ENCODE assay signal across 8 cellular contexts in genomic region chr18:31723998-31724711, GRCh38. TPM values are rescaled to one million over a fixed set of nuclear protein-coding genes. Genes with fewer than 3 reads are reported as not detected.
DNase-seq lines count a peak whose midpoint lies in the region; ATAC-seq and TF ChIP-seq lines count a peak whose summit lies in the region.

No MANE protein-coding gene starts in this region.

- peaks cover 2% of the 10 kb centered on the region for H3K9me3 ChIP-seq in CD4-positive, alpha-beta T cell (ENCODE audit: control insufficient read depth, low read length)

- TF ChIP-seq CTCF in CD4-positive, alpha-beta T cell (IDR thresholded peaks at IDR 0.05): no peak

- peak overlapping the region; percentile 64 for H3K4me3 Mint-ChIP-seq in CD4-positive, alpha-beta T cell
- peak overlapping the region; percentile 52 to 53 for H3K4me3 Mint-ChIP-seq in effector memory CD8-positive, alpha-beta T cell
- peak overlapping the region; percentile 72 to 83 (median 76) for H3K4me3 Mint-ChIP-seq in naive thymus-derived CD8-positive, alpha-beta T cell

- CTCF ChIA-PET in CD4-positive, alpha-beta T cell (lab: Charles Lee): no interaction called here

- no peak for TF ChIP-seq POLR2A in erythroblast (IDR thresholded peaks at IDR 0.05; ENCODE audit: low read length)

- peaks cover 5% of the 10 kb centered on the region for H3K9me3 Mint-ChIP-seq in CD4-positive, alpha-beta T cell
- peaks cover 0 to 6% of the 10 kb centered on the region in 2 donors for H3K9me3 Mint-ChIP-seq in effector memory CD8-positive, alpha-beta T cell
- peaks cover 0 to 8% (median 6%) of the 10 kb centered on the region in 9 donors for H3K9me3 Mint-ChIP-seq in naive thymus-derived CD8-positive, alpha-beta T cell

- no peak for DNase-seq in CD4-positive, alpha-beta T cell
- DNase-seq in HuH-7 (ENCODE audit: low spot score): peak; percentile 9
- no peak for DNase-seq in effector memory CD8-positive, alpha-beta T cell
- no peak for DNase-seq in naive thymus-derived CD8-positive, alpha-beta T cell
- DNase-seq in erythroblast (lab: John Stamatoyannopoulos, UW): no peak
- DNase-seq in putamen (ENCODE audit: low spot score): no peak

- H3K27ac Mint-ChIP-seq in CD4-positive, alpha-beta T cell: no peak overlapping the region
- H3K27ac Mint-ChIP-seq in effector memory CD8-positive, alpha-beta T cell: no peak overlapping the region
- H3K27ac Mint-ChIP-seq in naive thymus-derived CD8-positive, alpha-beta T cell: peak overlapping the region in 1 of 10 donors; percentile 33

- POLR2A ChIA-PET in CD4-positive, alpha-beta T cell (lab: Charles Lee): interaction anchor here (0.6 kb wide), 1 partner anchor 749 kb away, joined by 3 read pairs; no protein-coding TSS in a partner anchor
- POLR2A ChIA-PET in naive thymus-derived CD8-positive, alpha-beta T cell (lab: Charles Lee): no interaction called here

- peaks cover 42% of the 10 kb centered on the region for H3K27me3 Mint-ChIP-seq in CD4-positive, alpha-beta T cell
- peaks cover 35 to 50% of the 10 kb centered on the region in 2 donors for H3K27me3 Mint-ChIP-seq in effector memory CD8-positive, alpha-beta T cell
- peaks cover 7 to 37% (median 18%) of the 10 kb centered on the region in 5 donors for H3K27me3 Mint-ChIP-seq in naive thymus-derived CD8-positive, alpha-beta T cell

- peaks cover 24% of the 10 kb centered on the region for H3K27me3 ChIP-seq in CD4-positive, alpha-beta T cell (ENCODE audit: control insufficient read depth, insufficient read depth, low read length)

- intact Hi-C loops in CD4-positive, alpha-beta T cell (cut with DNase I, micrococcal nuclease): loop anchor here in 1 of 2 experiments (2.0 to 10.0 kb wide), 2 partner anchors 163 to 729 kb away; no protein-coding TSS in a partner anchor

- no peak for ATAC-seq in CD4-positive, alpha-beta T cell (ENCODE audit: poor library complexity)
- no peak for ATAC-seq in effector memory CD8-positive, alpha-beta T cell (replicated peaks)
- ATAC-seq in naive thymus-derived CD8-positive, alpha-beta T cell: no peak
- ATAC-seq in HG02571 (IDR thresholded peaks at IDR 0.05; ENCODE audit: unreplicated experiment) (no peak), GM21360 (IDR thresholded peaks at IDR 0.05; ENCODE audit: unreplicated experiment) (no peak)

- peaks cover 7% of the 10 kb centered on the region for H3K4me1 Mint-ChIP-seq in CD4-positive, alpha-beta T cell (ENCODE audit: low read depth)
- H3K4me1 Mint-ChIP-seq in effector memory CD8-positive, alpha-beta T cell (ENCODE audit: low read depth in 2 of 2): peaks cover 5 to 7% of the 10 kb centered on the region in 2 donors
- H3K4me1 Mint-ChIP-seq in naive thymus-derived CD8-positive, alpha-beta T cell: peaks cover 0 to 12% (median 4%) of the 10 kb centered on the region in 4 donors

- no peaks in the 10 kb centered on the region for H3K36me3 Mint-ChIP-seq in CD4-positive, alpha-beta T cell (ENCODE audit: low read depth)
- H3K36me3 Mint-ChIP-seq in effector memory CD8-positive, alpha-beta T cell (ENCODE audit: insufficient read depth): no peaks in the 10 kb centered on the region
- H3K36me3 Mint-ChIP-seq in naive thymus-derived CD8-positive, alpha-beta T cell: peaks cover 0 to 7% (median 3%) of the 10 kb centered on the region in 3 donors

- H3K27ac ChIP-seq in CD4-positive, alpha-beta T cell (ENCODE audit: low read depth, low read length): no peak overlapping the region

RNA-seq across cellular contexts. Expression of gene SLC25A52, which starts 36.5 kb away (rescaled TPM):
- total RNA-seq in CD4-positive, alpha-beta T cell: not detected
- total RNA-seq in naive thymus-derived CD8-positive, alpha-beta T cell: not detected
- not detected for polyA plus RNA-seq in naive thymus-derived CD8-positive, alpha-beta T cell

RNA-seq across cellular contexts. Expression of gene B4GALT6, which starts 39.8 kb away (rescaled TPM):
- total RNA-seq in CD4-positive, alpha-beta T cell: under 1 TPM in 1 of 2 experiments, not detected in 1; 0.75 TPM
- total RNA-seq in naive thymus-derived CD8-positive, alpha-beta T cell: under 1 TPM in 1 of 2 experiments, not detected in 1; 0.47 TPM
- under 1 TPM in 2 of 3 donors, not detected in 1; 0.17 to 0.20 TPM for polyA plus RNA-seq in naive thymus-derived CD8-positive, alpha-beta T cell
